Comparison of ENCODE assay signal across 19 cellular contexts in genomic region chr3:178203650-178204049, GRCh38.
DNase-seq lines count a peak whose midpoint lies in the region; ATAC-seq, FAIRE-seq and TF ChIP-seq lines count a peak whose summit lies in the region.
"Had no signal": no experiment of that assay in that cellular context is flagged by ENCODE, and none has a peak within 500 bp of the region (broad histone marks: within the 10 kb centered on the region; RNA-seq: fewer than 3 reads in every experiment).

No MANE protein-coding gene starts in this region.

- no peaks in the 10 kb centered on the region for H3K9me3 ChIP-seq in psoas muscle
- H3K9me3 ChIP-seq: right atrium auricular region, vagina had no signal

- no peak for TF ChIP-seq CTCF in psoas muscle (IDR thresholded peaks at IDR 0.05)

- H3K36me3 ChIP-seq in psoas muscle (ENCODE audit: insufficient read depth in 1 of 2, low read depth in 1 of 2) = no peaks in the 10 kb centered on the region
- H3K36me3 ChIP-seq: right atrium auricular region, vagina had no signal

- H3K27ac ChIP-seq in psoas muscle = peak overlapping the region; percentile 56
- H3K27ac ChIP-seq: vagina had no signal

- H3K4me1 ChIP-seq in psoas muscle = peaks cover 6% of the 10 kb centered on the region
- H3K4me1 ChIP-seq: vagina had no signal

- 47 to 59% (median 50%) methylated on average over 2 of the region's 2 CpGs for WGBS in psoas muscle, 3 donors

- H3K27me3 ChIP-seq in psoas muscle (ENCODE audit: insufficient read depth in 3 of 3, low read length in 2 of 3) = no peaks in the 10 kb centered on the region
- H3K27me3 ChIP-seq: right atrium auricular region, vagina had no signal

- intact Hi-C loops in psoas muscle (cut with DNase I) = no loop called here

- peak; percentile 48 for DNase-seq in EH (ENCODE audit: low read depth)
- DNase-seq in amniotic epithelial cell (ENCODE audit: low read depth) = peak; percentile 37
- peak; percentile 77 for DNase-seq in fibroblast of peridontal ligament (ENCODE audit: extremely low read depth)
- DNase-seq in psoas muscle = no peak
- DNase-seq in ureter (ENCODE audit: low spot score) = no peak
- no peak for DNase-seq in GM19239 (ENCODE audit: insufficient read length, low spot score)
- DNase-seq: activated CD4-positive, alpha-beta T cell treated with anti-CD3 and anti-CD28 coated beads, Interleukin-2, amount 50 U/mL, for 48 hours; activated gamma-delta T cell treated with Interleukin-2 at 50 U/mL for 16 hours; Calu3; effector CD8-positive, alpha-beta T cell; NCI-H69; T1000 had no signal

- FAIRE-seq in GM19239 (lab: Jason Lieb, UNC) = no peak
- FAIRE-seq: H54, K562 had no signal

- H3K4me3 ChIP-seq in psoas muscle = no peak overlapping the region
- H3K4me3 ChIP-seq: K562, right atrium auricular region, vagina had no signal

- ATAC-seq in psoas muscle = peak in 1 of 4 donors; percentile 51
- ATAC-seq in GM18519 (IDR thresholded peaks at IDR 0.05; ENCODE audit: low FRiP score, unreplicated experiment) = no peak
- ATAC-seq in GM19455 (IDR thresholded peaks at IDR 0.05; ENCODE audit: unreplicated experiment) = no peak
- ATAC-seq: K562, WTC11 had no signal

Comparison
In these comparisons a context has a peak if more than half of its experiments do, and no peak if none do; other contexts are left out.
1. DNase-seq: peak in EH (single experiment), amniotic epithelial cell (single experiment) and fibroblast of peridontal ligament (single experiment); none in psoas muscle (0 of 2), ureter (single experiment) and GM19239 (single experiment).